ENCODE assay signal across 7 cellular contexts in genomic region chrX:17736856-17737706, GRCh38. TPM values are rescaled to one million over a fixed set of nuclear protein-coding genes. Genes with fewer than 3 reads are reported as not detected.
DNase-seq lines count a peak whose midpoint lies in the region; ATAC-seq lines count a peak whose summit lies in the region.

Gene SCML1, plus strand, starts transcription at chrX:17737493. Its CDS starts 6,694 bp downstream, at chrX:17744187.

- CTCF ChIA-PET in activated CD4-positive, alpha-beta memory T cell treated with anti-CD3 and anti-CD28 coated beads for 36 hours (lab: Charles Lee), result no interaction called here

- DNase-seq in NCI-H460 (ENCODE audit: extremely low read depth, low read depth) (peak; percentile 95), dermis microvascular lymphatic vessel endothelial cell (ENCODE audit: low read depth in 2 of 2) (peak; percentile 91 to 96), left lobe of liver (ENCODE audit: low spot score) (peak; percentile 96)
- peak; percentile 94 for DNase-seq in activated CD4-positive, alpha-beta memory T cell treated with anti-CD3 and anti-CD28 coated beads for 36 hours
- peak; percentile 80 to 84 for DNase-seq in stimulated activated CD4-positive, alpha-beta T cell treated with anti-CD3 and anti-CD28 coated beads, Interleukin-1b, Interleukin-23, amount 100 ng/mL, for 4 hours (ENCODE audit: low read depth in 2 of 2)

- peak within 1 kb of the TSS; percentile 73 for H3K27ac Mint-ChIP-seq in activated CD4-positive, alpha-beta memory T cell treated with anti-CD3 and anti-CD28 coated beads for 36 hours

- intact Hi-C loops in activated CD4-positive, alpha-beta memory T cell treated with anti-CD3 and anti-CD28 coated beads for 36 hours (cut with micrococcal nuclease), result loop anchor here (2.0 to 5.0 kb wide), 5 partner anchors 34 to 870 kb away; partner anchors contain the start of gene REPS2

- H3K4me1 Mint-ChIP-seq in activated CD4-positive, alpha-beta memory T cell treated with anti-CD3 and anti-CD28 coated beads for 36 hours (ENCODE audit: low read depth), result peaks cover 19% of the 10 kb centered on the region

- peak within 1 kb of the TSS; percentile 75 for H3K4me3 Mint-ChIP-seq in activated CD4-positive, alpha-beta memory T cell treated with anti-CD3 and anti-CD28 coated beads for 36 hours

- H3K9me3 Mint-ChIP-seq in activated CD4-positive, alpha-beta memory T cell treated with anti-CD3 and anti-CD28 coated beads for 36 hours, result no peaks in the 10 kb centered on the region

- H3K27me3 Mint-ChIP-seq in activated CD4-positive, alpha-beta memory T cell treated with anti-CD3 and anti-CD28 coated beads for 36 hours, result peaks cover 4% of the 10 kb centered on the region

- ATAC-seq in GM18508 (IDR thresholded peaks at IDR 0.05; ENCODE audit: insufficient read depth, unreplicated experiment), result peak; percentile 55
- peak; percentile 65 for ATAC-seq in HG03139 (IDR thresholded peaks at IDR 0.05; ENCODE audit: unreplicated experiment)
- peak; percentile 88 for ATAC-seq in left lobe of liver

- no peaks in the 10 kb centered on the region for H3K36me3 Mint-ChIP-seq in activated CD4-positive, alpha-beta memory T cell treated with anti-CD3 and anti-CD28 coated beads for 36 hours

- POLR2A ChIA-PET in activated CD4-positive, alpha-beta memory T cell treated with anti-CD3 and anti-CD28 coated beads for 36 hours (lab: Charles Lee), result no interaction called here

RNA-seq across cellular contexts. Expression of gene SCML1, which starts in this region (rescaled TPM):
- total RNA-seq in NCI-H460 (2014; rRNA removed; shearing (Covaris generic)), result 10.1 TPM in 2 replicates
- polyA plus RNA-seq in NCI-H460 (2014; cell fraction: nucleus; rRNA removed), result 51.3 and 72.6 TPM in 2 replicates
- 1 to 10 TPM; 3.8 TPM for total RNA-seq in activated CD4-positive, alpha-beta memory T cell treated with anti-CD3 and anti-CD28 coated beads for 36 hours
- total RNA-seq in dermis microvascular lymphatic vessel endothelial cell, result 4.7 and 6.7 TPM in 2 replicates
- 8.6 TPM for total RNA-seq in left lobe of liver

Comparison
In these comparisons a context has a peak if more than half of its experiments do, and no peak if none do; other contexts are left out.
1. Peak in every context shown above with its lines: DNase-seq and ATAC-seq.